Comparison of ENCODE assay signal across 8 cellular contexts in genomic region chr22:41910599-41911291, GRCh38. TPM values are rescaled to one million over a fixed set of nuclear protein-coding genes. Genes with fewer than 3 reads are reported as not detected.
DNase-seq lines count a peak whose midpoint lies in the region; ATAC-seq and TF ChIP-seq lines count a peak whose summit lies in the region.

No MANE protein-coding gene starts in this region.

- H3K27me3 ChIP-seq in gastroesophageal sphincter (peaks cover 73% of the 10 kb centered on the region), psoas muscle (ENCODE audit: insufficient read depth in 3 of 3, low read length in 2 of 3) (peaks cover 0 to 53% (median 27%) of the 10 kb centered on the region in 3 donors)

- WGBS in gastroesophageal sphincter (ENCODE audit: low coverage in 1 of 2), 2 donors = no CpG with 5 or more reads among the region's 61 CpGs
- 2 to 6% (median 4%) methylated on average over 42 to 61 of the region's 61 CpGs for WGBS in psoas muscle, 3 donors

- peaks cover 36% of the 10 kb centered on the region for H3K27me3 Mint-ChIP-seq in activated CD8-positive, alpha-beta T cell treated with anti-CD3 and anti-CD28 coated beads for 36 hours

- CTCF ChIA-PET in activated CD8-positive, alpha-beta T cell treated with anti-CD3 and anti-CD28 coated beads for 36 hours (lab: Charles Lee) = interaction anchor here (1.2 to 2.3 kb wide), 3 partner anchors 15 to 214 kb away, joined by 3 to 8 read pairs (median 7); no protein-coding TSS in a partner anchor

- H3K9me3 ChIP-seq in gastroesophageal sphincter (no peaks in the 10 kb centered on the region), psoas muscle (no peaks in the 10 kb centered on the region)

- H3K27ac Mint-ChIP-seq in activated CD8-positive, alpha-beta T cell treated with anti-CD3 and anti-CD28 coated beads for 36 hours = no peak overlapping the region

- H3K4me3 ChIP-seq in GM12864 (ENCODE audit: low read depth, low read length) (peak overlapping the region; percentile 22; the same call in 1 of the 2 replicates), gastroesophageal sphincter (peak overlapping the region; percentile 2 to 46), psoas muscle (peak overlapping the region; percentile 59)

- no peak for TF ChIP-seq EP300 in gastroesophageal sphincter (IDR thresholded peaks at IDR 0.05)

- no peaks in the 10 kb centered on the region for H3K9me3 Mint-ChIP-seq in activated CD8-positive, alpha-beta T cell treated with anti-CD3 and anti-CD28 coated beads for 36 hours

- TF ChIP-seq CTCF in GM12864 (IDR thresholded peaks at IDR 0.05; ENCODE audit: low read depth, low read length, missing control alignments) (no peak), gastroesophageal sphincter (IDR thresholded peaks at IDR 0.05) (no peak), psoas muscle (IDR thresholded peaks at IDR 0.05) (no peak)
- TF ChIP-seq CTCF in activated CD8-positive, alpha-beta T cell treated with anti-CD3 and anti-CD28 coated beads for 36 hours (IDR thresholded peaks at IDR 0.05) = no peak

- DNase-seq in GM12864 (ENCODE audit: low read depth) (no peak), psoas muscle (peak in 1 of 2 donors; percentile 78), posterior vena cava (ENCODE audit: low spot score) (no peak)
- DNase-seq in activated CD8-positive, alpha-beta T cell treated with anti-CD3 and anti-CD28 coated beads for 36 hours = peak; percentile 44
- DNase-seq in effector CD8-positive, alpha-beta T cell (lab: John Stamatoyannopoulos, UW) = no peak

- intact Hi-C loops in activated CD8-positive, alpha-beta T cell treated with anti-CD3 and anti-CD28 coated beads for 36 hours (cut with micrococcal nuclease) = no loop called here
- intact Hi-C loops in psoas muscle (cut with DNase I) = no loop called here
- intact Hi-C loops in posterior vena cava (cut with DNase I) = no loop called here

- peaks cover 0 to 53% (median 25%) of the 10 kb centered on the region in 3 donors for H3K4me1 ChIP-seq in gastroesophageal sphincter
- peaks cover 12% of the 10 kb centered on the region for H3K4me1 ChIP-seq in psoas muscle

- H3K36me3 ChIP-seq in gastroesophageal sphincter (peaks cover 0 to 21% of the 10 kb centered on the region in 2 donors), psoas muscle (ENCODE audit: insufficient read depth in 1 of 2, low read depth in 1 of 2) (peaks cover 0 to 2% of the 10 kb centered on the region in 2 donors)

- no peak overlapping the region for H3K4me3 Mint-ChIP-seq in activated CD8-positive, alpha-beta T cell treated with anti-CD3 and anti-CD28 coated beads for 36 hours

- no peak for TF ChIP-seq POLR2A in gastroesophageal sphincter (IDR thresholded peaks at IDR 0.05)

- POLR2A ChIA-PET in activated CD8-positive, alpha-beta T cell treated with anti-CD3 and anti-CD28 coated beads for 36 hours (lab: Charles Lee) = interaction anchor here (0.9 to 1.8 kb wide), 5 partner anchors 11 to 72 kb away, joined by 3 to 5 read pairs (median 3); partner anchors contain the start of gene CENPM

- H3K4me1 Mint-ChIP-seq in activated CD8-positive, alpha-beta T cell treated with anti-CD3 and anti-CD28 coated beads for 36 hours (ENCODE audit: low read depth) = peaks cover 33% of the 10 kb centered on the region

- H3K27ac ChIP-seq in gastroesophageal sphincter = no peak overlapping the region
- no peak overlapping the region for H3K27ac ChIP-seq in psoas muscle

- ATAC-seq in activated CD8-positive, alpha-beta T cell treated with anti-CD3 and anti-CD28 coated beads for 36 hours = peak; percentile 34
- ATAC-seq in gastroesophageal sphincter (peak; percentile 62), psoas muscle (peak; percentile 30 to 78 (median 66)), HG02610 (IDR thresholded peaks at IDR 0.05; ENCODE audit: unreplicated experiment) (no peak), HG02970 (IDR thresholded peaks at IDR 0.05; ENCODE audit: low FRiP score, unreplicated experiment) (no peak)

- H3K36me3 Mint-ChIP-seq in activated CD8-positive, alpha-beta T cell treated with anti-CD3 and anti-CD28 coated beads for 36 hours (ENCODE audit: low read depth) = peaks cover 2% of the 10 kb centered on the region

RNA-seq across cellular contexts. Expression of gene SHISA8, which starts 4.1 kb away (rescaled TPM):
- 1 to 10 TPM; 2.3 to 2.7 TPM for total RNA-seq in activated CD8-positive, alpha-beta T cell treated with anti-CD3 and anti-CD28 coated beads for 36 hours
- total RNA-seq in gastroesophageal sphincter (not detected), psoas muscle (under 1 TPM in 3 of 4 donors, not detected in 1; 0.15 to 0.26 (median 0.26) TPM), posterior vena cava (not detected)
- not detected for polyA plus RNA-seq in psoas muscle

RNA-seq across cellular contexts. Expression of gene TNFRSF13C, which starts 15.9 kb away (rescaled TPM):
- total RNA-seq in activated CD8-positive, alpha-beta T cell treated with anti-CD3 and anti-CD28 coated beads for 36 hours = 1 to 10 TPM; 4.0 TPM
- total RNA-seq in gastroesophageal sphincter (under 1 TPM in 2 of 4 donors, not detected in 2; 0.12 to 0.16 TPM), psoas muscle (1 to 10 TPM in 1 of 4 donors, under 1 TPM in 3; 0.20 to 1.4 (median 0.38) TPM), posterior vena cava (under 1 TPM; 0.28 to 0.33 TPM)
- under 1 TPM in 2 of 3 donors, not detected in 1; 0.01 to 0.05 TPM for polyA plus RNA-seq in psoas muscle

RNA-seq across cellular contexts. Expression of gene CENPM, which starts 36.2 kb away (rescaled TPM):
- 10 to 100 TPM; 62.5 to 63.1 TPM for total RNA-seq in activated CD8-positive, alpha-beta T cell treated with anti-CD3 and anti-CD28 coated beads for 36 hours
- total RNA-seq in gastroesophageal sphincter (1 to 10 TPM in 2 of 4 donors, not detected in 2; 1.9 to 3.4 TPM), psoas muscle (1 to 10 TPM in 2 of 4 donors, under 1 TPM in 1, not detected in 1; 0.59 to 2.3 (median 1.5) TPM), posterior vena cava (not detected)
- polyA plus RNA-seq in psoas muscle = 1 to 10 TPM in 2 of 3 donors, under 1 TPM in 1; 0.52 to 1.2 (median 1.1) TPM

RNA-seq across cellular contexts. Expression of gene SEPTIN3, which starts 58.5 kb away (rescaled TPM):
- total RNA-seq in activated CD8-positive, alpha-beta T cell treated with anti-CD3 and anti-CD28 coated beads for 36 hours = under 1 TPM; 0.20 to 0.36 TPM
- total RNA-seq in gastroesophageal sphincter (1 to 10 TPM in 1 of 4 donors, under 1 TPM in 2, not detected in 1; 0.13 to 1.2 (median 0.93) TPM), psoas muscle (under 1 TPM in 1 of 4 donors, not detected in 3; 0.06 TPM), posterior vena cava (under 1 TPM; 0.14 to 0.23 TPM)
- polyA plus RNA-seq in psoas muscle = under 1 TPM; 0.03 to 0.14 (median 0.05) TPM

Comparison
In these comparisons a context has a peak if more than half of its experiments do, and no peak if none do; other contexts are left out.
1. ATAC-seq: peak in activated CD8-positive, alpha-beta T cell treated with anti-CD3 and anti-CD28 coated beads for 36 hours (single experiment), gastroesophageal sphincter (single experiment) and psoas muscle (4 of 4); none in HG02610 (single experiment) and HG02970 (single experiment).
2. RNA of gene CENPM, which starts 36.2 kb away (total RNA-seq): 62.5 to 63.1 TPM in activated CD8-positive, alpha-beta T cell treated with anti-CD3 and anti-CD28 coated beads for 36 hours; 1.9 to 3.4 TPM in gastroesophageal sphincter, 0.59 to 2.3 TPM in psoas muscle and not detected in posterior vena cava; every median in the first group is over 10 times any median in the second.
3. Peak in every context shown above with its lines, with median percentiles within 50 percentile points of each other: H3K4me3 ChIP-seq.